ENCODE assay signal across 10 cellular contexts in the genomic region with DNA sequence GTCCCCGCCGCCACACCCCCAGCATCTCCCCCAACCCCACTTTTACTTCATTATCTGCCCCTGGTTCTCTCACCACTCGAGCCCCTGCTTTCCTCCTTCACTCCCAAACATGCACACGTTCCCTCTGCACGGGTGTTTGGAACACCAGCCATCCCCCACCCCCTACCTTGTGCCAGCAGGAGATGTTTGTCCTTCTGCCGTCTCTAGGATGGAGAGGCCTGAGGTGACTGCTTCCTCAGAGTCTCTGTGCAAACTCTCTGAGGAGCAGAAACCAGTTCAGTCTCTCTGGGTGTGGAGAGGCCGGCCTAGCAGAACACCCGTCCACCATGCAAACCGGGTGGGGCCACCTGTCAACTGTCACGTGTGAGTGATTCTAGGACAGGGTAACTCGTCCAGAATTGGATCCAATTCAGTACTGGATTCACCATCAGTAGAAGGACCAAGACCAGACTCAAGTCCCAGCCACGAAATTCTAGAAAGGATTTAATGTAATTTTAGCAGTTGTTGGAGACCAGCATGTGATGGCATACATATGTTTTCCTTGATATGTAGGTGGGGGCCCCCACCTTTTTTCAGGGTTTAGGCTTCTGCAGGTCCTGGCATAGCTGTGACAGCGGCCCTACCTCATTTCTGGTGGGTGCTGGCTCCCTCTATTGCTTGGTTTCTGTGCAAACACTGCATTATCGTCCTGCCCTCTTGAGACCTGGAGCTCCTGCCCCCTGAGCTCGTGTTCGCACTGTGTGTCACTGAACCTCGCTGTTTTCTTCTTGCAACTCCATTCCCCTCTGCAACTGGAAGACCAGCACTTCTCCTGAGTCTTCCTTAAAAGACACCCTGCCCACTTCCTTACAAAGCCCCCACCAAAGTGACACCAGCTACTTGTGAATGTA. TPM values are rescaled to one million over a fixed set of nuclear protein-coding genes. Genes with fewer than 3 reads are reported as not detected.
DNase-seq lines count a peak whose midpoint lies in the region; ATAC-seq and TF ChIP-seq lines count a peak whose summit lies in the region.
"Had no signal": no experiment of that assay in that cellular context is flagged by ENCODE, and none has a peak within 500 bp of the region (broad histone marks: within the 10 kb centered on the region; RNA-seq: fewer than 3 reads in every experiment).

A gene with protein sequence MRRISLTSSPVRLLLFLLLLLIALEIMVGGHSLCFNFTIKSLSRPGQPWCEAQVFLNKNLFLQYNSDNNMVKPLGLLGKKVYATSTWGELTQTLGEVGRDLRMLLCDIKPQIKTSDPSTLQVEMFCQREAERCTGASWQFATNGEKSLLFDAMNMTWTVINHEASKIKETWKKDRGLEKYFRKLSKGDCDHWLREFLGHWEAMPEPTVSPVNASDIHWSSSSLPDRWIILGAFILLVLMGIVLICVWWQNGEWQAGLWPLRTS (minus strand): TSS at position 259 of the 890 bp plus-strand sequence. CDS start 7,212 bp downstream, outside the sequence.

- in situ Hi-C loops in mammary epithelial cell (cut with MboI; ENCODE audit: low sequenced_read_pairs in 2 of 2), result no loop called here

- H3K27ac ChIP-seq in A673 (ENCODE audit: low read depth, low read length, poor library complexity, severe bottlenecking) (no peak within 1 kb of the TSS), mammary epithelial cell (ENCODE audit: insufficient read depth, low read depth, low read length) (peak within 1 kb of the TSS; percentile 71), substantia nigra (ENCODE audit: low read depth, low read length, poor library complexity, severe bottlenecking) (no peak within 1 kb of the TSS), body of pancreas (peak within 1 kb of the TSS in 2 of 4 donors; percentile 14 to 41)

- peak; percentile 43 for ATAC-seq in mucosa of descending colon
- ATAC-seq in body of pancreas, result no peak

- intact Hi-C loops in A673 (cut with micrococcal nuclease; ENCODE audit: unreplicated experiment) (no loop called here), mammary epithelial cell (cut with micrococcal nuclease) (loop anchor here (1.0 to 2.0 kb wide), 3 partner anchors 9 to 58 kb away; a partner anchor contains a TSS), mucosa of descending colon (cut with DNase I, micrococcal nuclease) (no loop called here), body of pancreas (cut with DNase I) (no loop called here)

- no peaks in the 10 kb centered on the region for H3K27me3 ChIP-seq in A673 (replicated peaks; ENCODE audit: insufficient read depth, low read depth, low read length, poor library complexity)
- H3K27me3 ChIP-seq in mammary epithelial cell (ENCODE audit: insufficient read depth, low read length), result no peaks in the 10 kb centered on the region
- H3K27me3 ChIP-seq in body of pancreas, result no peaks in the 10 kb centered on the region

- peak within 1 kb of the TSS; percentile 93 for H2AFZ ChIP-seq in mammary epithelial cell (ENCODE audit: low read depth, low read length)

- H3K4me3 ChIP-seq in A673 (ENCODE audit: low read depth, low read length, poor library complexity, severe bottlenecking) (no peak within 1 kb of the TSS), mammary epithelial cell (replicated peaks in 1 of 3; ENCODE audit: insufficient read depth in 1 of 3, low read depth in 2 of 3, low read length in 3 of 3) (peak within 1 kb of the TSS in 2 of 3 experiments; percentile 14 to 19), mucosa of descending colon (no peak within 1 kb of the TSS), body of pancreas (no peak within 1 kb of the TSS)

- DNase-seq in A673 (ENCODE audit: low spot score), result peak; percentile 32
- peak; percentile 33 for DNase-seq in M059J (ENCODE audit: low read depth)
- no peak for DNase-seq in mammary epithelial cell
- DNase-seq in mucosa of descending colon, result peak in 1 of 3 donors; percentile 50
- no peak for DNase-seq in NCI-H2107 (lab: John Stamatoyannopoulos, UW)
- no peak for DNase-seq in kidney glomerular epithelial cell (lab: John Stamatoyannopoulos, UW)
- no peak for DNase-seq in substantia nigra (lab: John Stamatoyannopoulos, UW)
- no peak for DNase-seq in body of pancreas
- DNase-seq: naive B cell had no signal

- H3K9me3 ChIP-seq in A673 (ENCODE audit: low read depth, low read length, poor library complexity, severe bottlenecking), result no peaks in the 10 kb centered on the region
- H3K9me3 ChIP-seq in mammary epithelial cell (replicated peaks; ENCODE audit: insufficient read depth, low read length), result no peaks in the 10 kb centered on the region
- no peaks in the 10 kb centered on the region for H3K9me3 ChIP-seq in mucosa of descending colon
- no peaks in the 10 kb centered on the region for H3K9me3 ChIP-seq in body of pancreas

- BruUV-seq in A673 (replicated peaks; lab: Mats Ljungman, UMichigan), result no TSS peak
- no TSS peak for BruUV-seq in mammary epithelial cell (replicated peaks; lab: Mats Ljungman, UMichigan)

- H3K4me2 ChIP-seq in mammary epithelial cell (ENCODE audit: insufficient read depth, low read depth, low read length), result peak within 1 kb of the TSS; percentile 71

- peaks cover 19% of the 10 kb centered on the region for H3K4me1 ChIP-seq in A673 (ENCODE audit: insufficient read depth, low read length, poor library complexity, severe bottlenecking)
- peaks cover 67% of the 10 kb centered on the region for H3K4me1 ChIP-seq in mammary epithelial cell (ENCODE audit: insufficient read depth, low read length)
- peaks cover 30% of the 10 kb centered on the region for H3K4me1 ChIP-seq in mucosa of descending colon (ENCODE audit: low read depth)
- peaks cover 12% of the 10 kb centered on the region for H3K4me1 ChIP-seq in body of pancreas

- dilution Hi-C loops in mammary epithelial cell (cut with HindIII; ENCODE audit: low sequenced_read_pairs), result no loop called here

- H4K20me1 ChIP-seq in mammary epithelial cell (ENCODE audit: insufficient read depth, low read length), result no peaks in the 10 kb centered on the region

- no peak for TF ChIP-seq POLR2A in body of pancreas (IDR thresholded peaks at IDR 0.05)

- H3K9ac ChIP-seq in mammary epithelial cell (ENCODE audit: insufficient read depth, low read length), result peak within 1 kb of the TSS; percentile 21

- H3K36me3 ChIP-seq in A673 (ENCODE audit: insufficient read depth, low read length, poor library complexity, severe bottlenecking), result no peaks in the 10 kb centered on the region
- no peaks in the 10 kb centered on the region for H3K36me3 ChIP-seq in mammary epithelial cell (ENCODE audit: insufficient read depth, low read length)
- no peaks in the 10 kb centered on the region for H3K36me3 ChIP-seq in mucosa of descending colon (ENCODE audit: low read depth)
- H3K36me3 ChIP-seq in body of pancreas (replicated peaks in 1 of 2; ENCODE audit: insufficient read depth in 1 of 2, low read depth in 2 of 2), result no peaks in the 10 kb centered on the region

- POLR2A ChIA-PET in A673 (lab: Charles Lee; ENCODE audit: low non-redundant PET), result no interaction called here

- TF ChIP-seq CTCF in A673 (conservative IDR thresholded peaks at IDR 0.05; ENCODE audit: low read depth, low read length), result 0 out of 2 replicates have a peak, but pooled peaks have one; percentile 29
- peak in 1 of 2 donors; percentile 14 for TF ChIP-seq CTCF in mammary epithelial cell (conservative IDR thresholded peaks at IDR 0.05 in 1 of 2, IDR thresholded peaks at IDR 0.05 in 1 of 2; ENCODE audit: extremely low read depth in 1 of 2, insufficient read depth in 1 of 2, low read depth in 1 of 2, low read length in 2 of 2)
- TF ChIP-seq CTCF in mucosa of descending colon (IDR thresholded peaks at IDR 0.05), result no peak
- TF ChIP-seq CTCF in body of pancreas (IDR thresholded peaks at IDR 0.05), result no peak

- H3K79me2 ChIP-seq in mammary epithelial cell (ENCODE audit: insufficient read depth, low read length), result no peaks in the 10 kb centered on the region

- 92% methylated on average over 8 of the region's 17 CpGs for WGBS in mammary epithelial cell (ENCODE audit: low coverage, missing lambda C conversion rate)
- WGBS in body of pancreas, 2 donors, result 77 to 79% methylated on average over 17 of the region's 17 CpGs

- CTCF ChIA-PET in A673 (lab: Charles Lee), result no interaction called here
- CTCF ChIA-PET in mammary epithelial cell (lab: Charles Lee; ENCODE audit: low non-redundant PET), result no interaction called here

RNA-seq across cellular contexts. Expression of the gene that starts here (rescaled TPM):
- total RNA-seq in A673 (2021), result 0.92 and 3.2 TPM in 2 replicates
- 1.5 and 2.7 TPM in 2 replicates for total RNA-seq in M059J (2014; rRNA removed; shearing (Covaris generic))
- 10 to 100 TPM in 1 of 2 donors, 1 to 10 TPM in 1; 9.2 to 15.0 TPM for total RNA-seq in mammary epithelial cell
- 18.5 TPM for polyA plus RNA-seq in mammary epithelial cell
- polyA minus RNA-seq in mammary epithelial cell, result not detected
- under 1 TPM in 2 of 3 donors, not detected in 1; 0.16 to 0.58 TPM for total RNA-seq in mucosa of descending colon
- not detected for total RNA-seq in body of pancreas
- total RNA-seq: cerebellum had no signal

Comparison
In these comparisons a context has a peak if more than half of its experiments do, and no peak if none do; other contexts are left out.
1. Peak in ATAC-seq in mucosa of descending colon; RNA of the gene not detected or under 1 TPM.
2. DNase-seq: peak in A673 (single experiment) and M059J (single experiment); none in mammary epithelial cell (single experiment), NCI-H2107 (single experiment), kidney glomerular epithelial cell (single experiment), substantia nigra (0 of 49) and body of pancreas (0 of 4).
3. H3K4me3 ChIP-seq: peak in mammary epithelial cell (2 of 3); none in A673 (single experiment), mucosa of descending colon (single experiment) and body of pancreas (0 of 2).